ENCODE assay signal across 27 cellular contexts in the genomic region with DNA sequence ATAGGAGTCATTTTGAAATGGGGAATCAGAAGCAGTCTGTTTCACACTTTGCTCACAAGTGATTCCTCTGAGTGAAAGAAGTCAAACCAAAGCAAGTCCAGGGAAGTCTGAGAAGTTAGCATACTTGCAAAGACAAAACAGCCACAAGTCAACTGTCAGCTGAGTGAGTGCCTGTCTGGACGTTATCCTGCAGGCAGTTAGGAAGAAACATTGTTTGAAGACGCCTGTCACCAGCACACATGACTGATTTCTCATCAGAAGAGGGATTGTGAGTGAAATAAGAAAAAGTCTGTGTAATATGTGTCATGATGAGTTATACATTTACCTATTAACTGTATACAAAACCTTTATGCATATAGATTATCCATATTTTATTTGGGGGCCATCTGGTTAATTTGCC.
"Had no signal": no experiment of that assay in that cellular context is flagged by ENCODE, and none has a peak within 500 bp of the region (broad histone marks: within the 10 kb centered on the region; RNA-seq: fewer than 3 reads in every experiment).

No MANE protein-coding gene starts in this region.

- H3K27me3 ChIP-seq: adrenal gland, body of pancreas, cardiac muscle cell had no signal

- H3K4me3 ChIP-seq: adrenal gland, body of pancreas, cardiac muscle cell, PC-9 had no signal

- H3K4me1 Mint-ChIP-seq: activated CD4-positive, alpha-beta T cell treated with anti-CD3 and anti-CD28 coated beads, Interleukin-2, amount 10 ng/mL, durations not matched to agents 7 days and 5 days; activated naive CD8-positive, alpha-beta T cell treated with anti-CD3 and anti-CD28 coated beads, Interleukin-2, amount 10 ng/mL, durations not matched to agents 7 days and 5 days; T-helper 17 cell had no signal

- H3K4me1 ChIP-seq: adrenal gland, body of pancreas had no signal

- H3K36me3 Mint-ChIP-seq: activated CD4-positive, alpha-beta memory T cell treated with anti-CD3 and anti-CD28 coated beads for 36 hours; activated naive CD8-positive, alpha-beta T cell treated with anti-CD3 and anti-CD28 coated beads, Interleukin-2, amount 10 ng/mL, durations not matched to agents 7 days and 5 days; WTC11 had no signal

- DNase-seq: activated CD4-positive, alpha-beta memory T cell treated with anti-CD3 and anti-CD28 coated beads for 36 hours; activated CD4-positive, alpha-beta T cell treated with anti-CD3 and anti-CD28 coated beads, Interleukin-2, amount 10 ng/mL, durations not matched to agents 7 days and 5 days; activated CD4-positive, CD25-positive, alpha-beta regulatory T cell treated with anti-CD3 and anti-CD28 coated beads, Interleukin-2, amount 50 U/mL, for 72 hours; activated CD8-positive, alpha-beta memory T cell treated with anti-CD3 and anti-CD28 coated beads for 24 hours; activated gamma-delta T cell treated with Interleukin-2 at 50 U/mL for 16 hours; activated naive CD4-positive, alpha-beta T cell treated with anti-CD3 and anti-CD28 coated beads, Interleukin-2, amount 50 U/mL, for 16 hours; activated naive CD8-positive, alpha-beta T cell treated with anti-CD3 and anti-CD28 coated beads, Interleukin-2, amount 10 ng/mL, durations not matched to agents 7 days and 5 days; activated T-cell treated with anti-CD3 and anti-CD28 coated beads, Interleukin-2, amount 50 U/mL, for 72 hours; adrenal gland; aorta; body of pancreas; Karpas-422; MM.1S; NCI-H1105; NCI-H1436; NCI-H1694 treated with DMSO at 0.1 percent for 48 hours; NCI-H2029 treated with DMSO at 0.1 percent for 48 hours; NCI-H345; NCI-H510A; NCI-H69; PC-9; SHP77 treated with DMSO at 0.1 percent for 48 hours; T-helper 17 cell; T-helper 9 cell had no signal

- H3K27me3 Mint-ChIP-seq: T-helper 17 cell had no signal

- H3K36me3 ChIP-seq: adrenal gland, cardiac muscle cell had no signal

- H3K9me3 Mint-ChIP-seq: activated CD4-positive, alpha-beta memory T cell treated with anti-CD3 and anti-CD28 coated beads for 36 hours; activated T-cell treated with anti-CD3 and anti-CD28 coated beads, Interleukin-2, amount 50 U/mL, for 72 hours had no signal

- H3K9me3 ChIP-seq: adrenal gland, body of pancreas had no signal

- H3K4me3 Mint-ChIP-seq: activated CD4-positive, alpha-beta memory T cell treated with anti-CD3 and anti-CD28 coated beads for 36 hours; activated CD4-positive, alpha-beta T cell treated with anti-CD3 and anti-CD28 coated beads, Interleukin-2, amount 10 ng/mL, durations not matched to agents 7 days and 5 days; activated naive CD8-positive, alpha-beta T cell treated with anti-CD3 and anti-CD28 coated beads, Interleukin-2, amount 10 ng/mL, durations not matched to agents 7 days and 5 days; activated T-cell treated with anti-CD3 and anti-CD28 coated beads, Interleukin-2, amount 50 U/mL, for 72 hours; T-helper 17 cell; WTC11 had no signal

- ATAC-seq: body of pancreas, T-helper 17 cell, WTC11 had no signal

- H3K27ac Mint-ChIP-seq: activated CD4-positive, alpha-beta memory T cell treated with anti-CD3 and anti-CD28 coated beads for 36 hours; activated CD4-positive, alpha-beta T cell treated with anti-CD3 and anti-CD28 coated beads, Interleukin-2, amount 10 ng/mL, durations not matched to agents 7 days and 5 days; activated naive CD8-positive, alpha-beta T cell treated with anti-CD3 and anti-CD28 coated beads, Interleukin-2, amount 10 ng/mL, durations not matched to agents 7 days and 5 days; activated T-cell treated with anti-CD3 and anti-CD28 coated beads, Interleukin-2, amount 50 U/mL, for 72 hours; activated T-helper 2 cell treated with anti-CD3 and anti-CD28 coated beads, Interferon-gamma antibody, Interleukin-2, Interleukin-4, amounts not matched to agents 10 μg/mL and 5 μg/mL and 100 μg/mL, durations not matched to agents 14 hours and 24 hours and 36 hours; T-helper 17 cell; WTC11 had no signal

- H3K27ac ChIP-seq: adrenal gland, body of pancreas, cardiac muscle cell, PC-9 had no signal
